Comparison of ENCODE assay signal across 12 cellular contexts in genomic region chrX:38052096-38052495, GRCh38. TPM values are rescaled to one million over a fixed set of nuclear protein-coding genes. Genes with fewer than 3 reads are reported as not detected.
A peak's percentile ranks its signal among the peaks of the same experiment; 100 is the strongest.
DNase-seq lines count a peak whose midpoint lies in the region; ATAC-seq, FAIRE-seq and TF ChIP-seq lines count a peak whose summit lies in the region.
"Had no signal": no experiment of that assay in that cellular context is flagged by ENCODE, and none has a peak within 500 bp of the region (broad histone marks: within the 10 kb centered on the region; RNA-seq: fewer than 3 reads in every experiment).

No MANE protein-coding gene starts in this region.

- peak; percentile 98 for FAIRE-seq in RCC 7860 (lab: Jason Lieb, UNC)

- CTCF ChIA-PET in A673 (lab: Charles Lee), result no interaction called here

- 90% methylated on average over 1 of the region's 1 CpG for WGBS in right cardiac atrium

- POLR2A ChIA-PET in A673 (lab: Charles Lee; ENCODE audit: low non-redundant PET), result no interaction called here

- TF ChIP-seq CTCF in A673 (conservative IDR thresholded peaks at IDR 0.05; ENCODE audit: low read depth, low read length) (no peak), fibroblast of mammary gland (conservative IDR thresholded peaks at IDR 0.05; ENCODE audit: control insufficient read depth, insufficient read depth, low read depth, low read length) (no peak)

- intact Hi-C loops in A673 (cut with micrococcal nuclease; ENCODE audit: unreplicated experiment) (no loop called here), right cardiac atrium (cut with DNase I) (no loop called here)

- H3K36me3 ChIP-seq in A673 (ENCODE audit: insufficient read depth, low read length, poor library complexity, severe bottlenecking), result no peaks in the 10 kb centered on the region

- no peak overlapping the region for H3K4me3 ChIP-seq in A673 (ENCODE audit: low read depth, low read length, poor library complexity, severe bottlenecking)
- H3K4me3 ChIP-seq in fibroblast of mammary gland (ENCODE audit: control insufficient read depth, low read depth, low read length), result no peak overlapping the region
- H3K4me3 ChIP-seq in right cardiac atrium (ENCODE audit: low read length), result no peak overlapping the region

- H3K4me1 ChIP-seq in A673 (ENCODE audit: insufficient read depth, low read length, poor library complexity, severe bottlenecking) (no peaks in the 10 kb centered on the region), right cardiac atrium (ENCODE audit: control insufficient read depth, insufficient read depth, low read length) (no peaks in the 10 kb centered on the region)

- H3K9me3 ChIP-seq in A673 (ENCODE audit: low read depth, low read length, poor library complexity, severe bottlenecking), result no peaks in the 10 kb centered on the region
- no peaks in the 10 kb centered on the region for H3K9me3 ChIP-seq in right cardiac atrium (ENCODE audit: control insufficient read depth, low read length)

- no peak for ATAC-seq in GM19328 (IDR thresholded peaks at IDR 0.05; ENCODE audit: unreplicated experiment)
- ATAC-seq in right cardiac atrium, result no peak
- ATAC-seq: sciatic nerve, WTC11 had no signal

- DNase-seq in A673 (ENCODE audit: low spot score) (peak; percentile 67), GM04503 (ENCODE audit: low read depth) (peak; percentile 34), RCC 7860 (ENCODE audit: low spot score) (peak; percentile 80), fibroblast of mammary gland (ENCODE audit: low read depth) (peak; percentile 95), NCI-H1092 (lab: John Stamatoyannopoulos, UW) (no peak), right cardiac atrium (no peak), retina (no peak)
- DNase-seq: COR-L47, mesendoderm had no signal

- H3K27me3 ChIP-seq in A673 (replicated peaks; ENCODE audit: insufficient read depth, low read depth, low read length, poor library complexity) (no peaks in the 10 kb centered on the region), right cardiac atrium (ENCODE audit: control insufficient read depth, insufficient read depth) (no peaks in the 10 kb centered on the region)

- BruUV-seq in A673 (replicated peaks; lab: Mats Ljungman, UMichigan), result no TSS peak

- H3K27ac ChIP-seq in A673 (ENCODE audit: low read depth, low read length, poor library complexity, severe bottlenecking) (no peak overlapping the region), right cardiac atrium (ENCODE audit: low read length) (no peak overlapping the region)

RNA-seq across cellular contexts. Expression of gene SYTL5, which starts 45.7 kb away (rescaled TPM):
- 17.2 and 17.9 TPM in 2 replicates for total RNA-seq in A673 (2021)
- under 1 TPM in 3 of 4 donors, not detected in 1; 0.06 to 0.39 (median 0.20) TPM for total RNA-seq in right cardiac atrium
- 0.07 TPM for polyA plus RNA-seq in right cardiac atrium
- total RNA-seq: sciatic nerve had no signal

Comparison
In these comparisons a context has a peak if more than half of its experiments do, and no peak if none do; other contexts are left out.
1. DNase-seq: peak in A673 (single experiment), GM04503 (single experiment), RCC 7860 (single experiment) and fibroblast of mammary gland (single experiment); none in NCI-H1092 (single experiment), right cardiac atrium (0 of 3) and retina (single experiment).
2. RNA of gene SYTL5, which starts 45.7 kb away (total RNA-seq): 17.2 to 17.9 TPM in A673; 0.06 to 0.39 TPM in right cardiac atrium; every median in the first group is over 10 times any median in the second.